In genomic region chr9:136481558-136481957, GRCh38 we compare ENCODE assay signal across 8 cellular contexts. TPM values are rescaled to one million over a fixed set of nuclear protein-coding genes. Genes with fewer than 3 reads are reported as not detected.
DNase-seq lines count a peak whose midpoint lies in the region; ATAC-seq and TF ChIP-seq lines count a peak whose summit lies in the region.

No MANE protein-coding gene starts in this region.

- peaks cover 39% of the 10 kb centered on the region for H3K36me3 ChIP-seq in RWPE2 (ENCODE audit: low read depth)
- H3K36me3 ChIP-seq in esophagus muscularis mucosa = peaks cover 10 to 32% (median 22%) of the 10 kb centered on the region in 4 donors
- peaks cover 1 to 7% of the 10 kb centered on the region in 2 donors for H3K36me3 ChIP-seq in prostate gland

- 50% methylated on average over 5 of the region's 5 CpGs for WGBS in esophagus muscularis mucosa
- WGBS in prostate gland = 45% methylated on average over 5 of the region's 5 CpGs

- peak overlapping the region; percentile 99 for H3K4me3 ChIP-seq in GM08714 (ENCODE audit: low read length)
- peak overlapping the region; percentile 71 for H3K4me3 ChIP-seq in RWPE2 (ENCODE audit: severe bottlenecking)
- H3K4me3 ChIP-seq in esophagus muscularis mucosa = peak overlapping the region; percentile 67 to 99 (median 95)
- peak overlapping the region; percentile 86 to 95 for H3K4me3 ChIP-seq in prostate gland

- H3K27ac ChIP-seq in RWPE2 (ENCODE audit: poor library complexity, severe bottlenecking) (peak overlapping the region; percentile 82), esophagus muscularis mucosa (replicated peaks in 1 of 4) (peak overlapping the region; percentile 91 to 100 (median 98)), prostate gland (peak overlapping the region; percentile 100)

- no peak for TF ChIP-seq POLR2A in esophagus muscularis mucosa (IDR thresholded peaks at IDR 0.05; ENCODE audit: low read depth)
- no peak for TF ChIP-seq POLR2A in prostate gland (IDR thresholded peaks at IDR 0.05)

- no peaks in the 10 kb centered on the region for H3K27me3 ChIP-seq in RWPE2 (ENCODE audit: insufficient read depth, poor library complexity, severe bottlenecking)
- H3K27me3 ChIP-seq in esophagus muscularis mucosa = no peaks in the 10 kb centered on the region
- no peaks in the 10 kb centered on the region for H3K27me3 ChIP-seq in prostate gland (replicated peaks; ENCODE audit: insufficient read depth)

- ATAC-seq in RWPE2 (ENCODE audit: low read depth) (no peak), HG03135 (IDR thresholded peaks at IDR 0.05; ENCODE audit: unreplicated experiment) (no peak), GM19463 (IDR thresholded peaks at IDR 0.05; ENCODE audit: unreplicated experiment) (no peak)

- peaks cover 10% of the 10 kb centered on the region for H3K4me1 ChIP-seq in RWPE2 (ENCODE audit: insufficient read depth, poor library complexity, severe bottlenecking)
- peaks cover 21 to 46% (median 40%) of the 10 kb centered on the region in 4 donors for H3K4me1 ChIP-seq in esophagus muscularis mucosa
- H3K4me1 ChIP-seq in prostate gland (replicated peaks) = peaks cover 6% of the 10 kb centered on the region

- DNase-seq in RWPE2 (ENCODE audit: low spot score) (no peak), esophagus muscularis mucosa (ENCODE audit: extremely low spot score) (no peak), prostate gland (ENCODE audit: low spot score) (no peak), iPS-NIHi7 (ENCODE audit: extremely low spot score) (no peak), NCI-H187 treated with DMSO at 0.1 percent for 48 hours (lab: John Stamatoyannopoulos, UW) (no peak)

- no peak for TF ChIP-seq EP300 in esophagus muscularis mucosa (IDR thresholded peaks at IDR 0.05)

- intact Hi-C loops in esophagus muscularis mucosa (cut with DNase I) (loop anchor here (10.0 kb wide), 1 partner anchor 213 kb away; no protein-coding TSS in a partner anchor), prostate gland (cut with DNase I) (no loop called here)

- no peak for TF ChIP-seq CTCF in RWPE2 (IDR thresholded peaks at IDR 0.05; ENCODE audit: poor library complexity, severe bottlenecking)
- TF ChIP-seq CTCF in esophagus muscularis mucosa (IDR thresholded peaks at IDR 0.05) = no peak
- TF ChIP-seq CTCF in prostate gland (IDR thresholded peaks at IDR 0.05) = no peak

- H3K9me3 ChIP-seq in RWPE2 (ENCODE audit: severe bottlenecking) (no peaks in the 10 kb centered on the region), esophagus muscularis mucosa (no peaks in the 10 kb centered on the region), prostate gland (no peaks in the 10 kb centered on the region)

RNA-seq across cellular contexts. Expression of gene SEC16A, which starts 1.3 kb away (rescaled TPM):
- 10 to 100 TPM; 43.2 to 62.3 (median 51.3) TPM for total RNA-seq in esophagus muscularis mucosa
- 100 to 1,000 TPM in 1 of 2 donors, 10 to 100 TPM in 1; 94.7 to 111 TPM for total RNA-seq in prostate gland

RNA-seq across cellular contexts. Expression of gene INPP5E, which starts 41.9 kb away (rescaled TPM):
- 10 to 100 TPM in 2 of 4 donors, 1 to 10 TPM in 2; 8.4 to 17.1 (median 12.5) TPM for total RNA-seq in esophagus muscularis mucosa
- 10 to 100 TPM; 10.7 to 22.7 TPM for total RNA-seq in prostate gland
